1 cellular context compared by ENCODE assay signal in the genomic region with DNA sequence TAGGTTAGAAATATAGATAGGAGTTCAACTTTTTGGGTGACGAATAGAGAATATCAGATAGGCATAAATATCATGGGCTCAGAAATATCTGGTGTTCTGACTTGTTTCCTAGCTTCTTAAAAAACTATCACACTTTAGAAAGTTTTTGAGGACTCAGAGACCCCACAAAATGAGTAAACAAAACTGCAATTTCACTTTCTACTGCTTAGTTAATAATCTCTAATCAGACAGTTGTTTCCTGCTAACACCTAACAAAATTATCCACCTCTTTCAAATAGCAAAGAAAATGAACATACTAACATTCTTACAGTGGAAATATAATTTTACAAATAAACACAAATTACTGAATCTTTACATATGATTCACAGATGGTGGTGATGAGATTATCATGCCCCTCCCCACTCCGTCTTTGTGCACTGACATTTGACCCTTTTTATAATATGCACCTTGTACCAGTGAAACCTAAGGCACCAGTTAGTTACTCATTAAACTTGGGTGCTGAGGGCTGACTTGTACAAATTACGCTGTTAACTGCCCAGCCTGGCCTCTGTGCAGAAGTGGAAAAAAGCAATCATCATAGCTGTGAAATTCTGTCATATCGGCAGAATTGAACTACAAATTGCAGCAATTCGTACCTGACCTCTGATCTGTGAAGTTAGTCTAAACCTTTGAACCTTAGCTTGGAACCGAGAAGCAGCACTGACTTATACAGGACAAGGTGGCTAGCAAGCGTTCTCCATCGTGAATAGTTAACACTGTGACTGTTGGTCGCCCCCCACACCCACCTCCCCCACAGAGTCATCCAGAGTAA.
TF ChIP-seq lines count a peak whose summit lies in the region.

No MANE protein-coding gene starts in this region.

TF ChIP-seq in HepG2, 621 proteins besides CTCF, POLR2A, EP300 and RAD21 (continued from another document and continues in another):
- peak; percentile 53; the same call in 1 of the 2 replicates for TF ChIP-seq RXRA (CRISPR knock-in tag; IDR thresholded peaks at IDR 0.05)
- TF ChIP-seq, protein P1, sequence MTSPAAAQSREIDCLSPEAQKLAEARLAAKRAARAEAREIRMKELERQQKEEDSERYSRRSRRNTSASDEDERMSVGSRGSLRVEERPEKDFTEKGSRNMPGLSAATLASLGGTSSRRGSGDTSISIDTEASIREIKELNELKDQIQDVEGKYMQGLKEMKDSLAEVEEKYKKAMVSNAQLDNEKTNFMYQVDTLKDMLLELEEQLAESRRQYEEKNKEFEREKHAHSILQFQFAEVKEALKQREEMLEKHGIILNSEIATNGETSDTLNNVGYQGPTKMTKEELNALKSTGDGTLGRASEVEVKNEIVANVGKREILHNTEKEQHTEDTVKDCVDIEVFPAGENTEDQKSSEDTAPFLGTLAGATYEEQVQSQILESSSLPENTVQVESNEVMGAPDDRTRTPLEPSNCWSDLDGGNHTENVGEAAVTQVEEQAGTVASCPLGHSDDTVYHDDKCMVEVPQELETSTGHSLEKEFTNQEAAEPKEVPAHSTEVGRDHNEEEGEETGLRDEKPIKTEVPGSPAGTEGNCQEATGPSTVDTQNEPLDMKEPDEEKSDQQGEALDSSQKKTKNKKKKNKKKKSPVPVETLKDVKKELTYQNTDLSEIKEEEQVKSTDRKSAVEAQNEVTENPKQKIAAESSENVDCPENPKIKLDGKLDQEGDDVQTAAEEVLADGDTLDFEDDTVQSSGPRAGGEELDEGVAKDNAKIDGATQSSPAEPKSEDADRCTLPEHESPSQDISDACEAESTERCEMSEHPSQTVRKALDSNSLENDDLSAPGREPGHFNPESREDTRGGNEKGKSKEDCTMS (CRISPR knock-in tag; conservative IDR thresholded peaks at IDR 0.05): no peak
- no peak for TF ChIP-seq IRX3 (CRISPR knock-in tag; IDR thresholded peaks at IDR 0.05; ENCODE audit: borderline replicate concordance, low read depth)
- TF ChIP-seq, protein P2, sequence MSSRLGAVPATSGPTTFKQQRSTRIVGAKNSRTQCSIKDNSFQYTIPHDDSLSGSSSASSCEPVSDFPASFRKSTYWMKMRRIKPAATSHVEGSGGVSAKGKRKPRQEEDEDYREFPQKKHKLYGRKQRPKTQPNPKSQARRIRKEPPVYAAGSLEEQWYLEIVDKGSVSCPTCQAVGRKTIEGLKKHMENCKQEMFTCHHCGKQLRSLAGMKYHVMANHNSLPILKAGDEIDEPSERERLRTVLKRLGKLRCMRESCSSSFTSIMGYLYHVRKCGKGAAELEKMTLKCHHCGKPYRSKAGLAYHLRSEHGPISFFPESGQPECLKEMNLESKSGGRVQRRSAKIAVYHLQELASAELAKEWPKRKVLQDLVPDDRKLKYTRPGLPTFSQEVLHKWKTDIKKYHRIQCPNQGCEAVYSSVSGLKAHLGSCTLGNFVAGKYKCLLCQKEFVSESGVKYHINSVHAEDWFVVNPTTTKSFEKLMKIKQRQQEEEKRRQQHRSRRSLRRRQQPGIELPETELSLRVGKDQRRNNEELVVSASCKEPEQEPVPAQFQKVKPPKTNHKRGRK (CRISPR knock-in tag; IDR thresholded peaks at IDR 0.05): no peak
- no peak for TF ChIP-seq TAF15 (IDR thresholded peaks at IDR 0.05; ENCODE audit: low read depth, low read length, poor library complexity, severe bottlenecking)
- TF ChIP-seq ZNF709 (CRISPR knock-in tag; IDR thresholded peaks at IDR 0.05): no peak
- TF ChIP-seq SETDB1 (CRISPR knock-in tag; IDR thresholded peaks at IDR 0.05; ENCODE audit: borderline replicate concordance): no peak
- TF ChIP-seq DMAP1 (CRISPR knock-in tag; IDR thresholded peaks at IDR 0.05): no peak
- TF ChIP-seq NRL (CRISPR knock-in tag; IDR thresholded peaks at IDR 0.05; ENCODE audit: borderline replicate concordance): no peak
- TF ChIP-seq, protein P3, sequence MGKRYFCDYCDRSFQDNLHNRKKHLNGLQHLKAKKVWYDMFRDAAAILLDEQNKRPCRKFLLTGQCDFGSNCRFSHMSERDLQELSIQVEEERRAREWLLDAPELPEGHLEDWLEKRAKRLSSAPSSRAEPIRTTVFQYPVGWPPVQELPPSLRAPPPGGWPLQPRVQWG (CRISPR knock-in tag; IDR thresholded peaks at IDR 0.05; ENCODE audit: borderline replicate concordance, low read depth): no peak
- TF ChIP-seq ETV6 (CRISPR knock-in tag; conservative IDR thresholded peaks at IDR 0.05): no peak
- TF ChIP-seq, protein P4, sequence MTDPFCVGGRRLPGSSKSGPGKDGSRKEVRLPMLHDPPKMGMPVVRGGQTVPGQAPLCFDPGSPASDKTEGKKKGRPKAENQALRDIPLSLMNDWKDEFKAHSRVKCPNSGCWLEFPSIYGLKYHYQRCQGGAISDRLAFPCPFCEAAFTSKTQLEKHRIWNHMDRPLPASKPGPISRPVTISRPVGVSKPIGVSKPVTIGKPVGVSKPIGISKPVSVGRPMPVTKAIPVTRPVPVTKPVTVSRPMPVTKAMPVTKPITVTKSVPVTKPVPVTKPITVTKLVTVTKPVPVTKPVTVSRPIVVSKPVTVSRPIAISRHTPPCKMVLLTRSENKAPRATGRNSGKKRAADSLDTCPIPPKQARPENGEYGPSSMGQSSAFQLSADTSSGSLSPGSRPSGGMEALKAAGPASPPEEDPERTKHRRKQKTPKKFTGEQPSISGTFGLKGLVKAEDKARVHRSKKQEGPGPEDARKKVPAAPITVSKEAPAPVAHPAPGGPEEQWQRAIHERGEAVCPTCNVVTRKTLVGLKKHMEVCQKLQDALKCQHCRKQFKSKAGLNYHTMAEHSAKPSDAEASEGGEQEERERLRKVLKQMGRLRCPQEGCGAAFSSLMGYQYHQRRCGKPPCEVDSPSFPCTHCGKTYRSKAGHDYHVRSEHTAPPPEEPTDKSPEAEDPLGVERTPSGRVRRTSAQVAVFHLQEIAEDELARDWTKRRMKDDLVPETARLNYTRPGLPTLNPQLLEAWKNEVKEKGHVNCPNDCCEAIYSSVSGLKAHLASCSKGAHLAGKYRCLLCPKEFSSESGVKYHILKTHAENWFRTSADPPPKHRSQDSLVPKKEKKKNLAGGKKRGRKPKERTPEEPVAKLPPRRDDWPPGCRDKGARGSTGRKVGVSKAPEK (CRISPR knock-in tag; IDR thresholded peaks at IDR 0.05; ENCODE audit: borderline replicate concordance): 0 out of 2 replicates have a peak, but pooled peaks have one; percentile 72
- no peak for TF ChIP-seq NFYB (CRISPR knock-in tag; IDR thresholded peaks at IDR 0.05)
- TF ChIP-seq, protein P5, sequence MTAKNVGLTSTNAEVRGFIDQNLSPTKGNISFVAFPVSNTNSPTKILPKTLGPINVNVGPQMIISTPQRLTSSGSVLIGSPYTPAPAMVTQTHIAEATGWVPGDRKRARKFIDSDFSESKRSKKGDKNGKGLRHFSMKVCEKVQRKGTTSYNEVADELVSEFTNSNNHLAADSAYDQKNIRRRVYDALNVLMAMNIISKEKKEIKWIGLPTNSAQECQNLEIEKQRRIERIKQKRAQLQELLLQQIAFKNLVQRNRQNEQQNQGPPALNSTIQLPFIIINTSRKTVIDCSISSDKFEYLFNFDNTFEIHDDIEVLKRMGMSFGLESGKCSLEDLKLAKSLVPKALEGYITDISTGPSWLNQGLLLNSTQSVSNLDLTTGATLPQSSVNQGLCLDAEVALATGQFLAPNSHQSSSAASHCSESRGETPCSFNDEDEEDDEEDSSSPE (CRISPR knock-in tag; IDR thresholded peaks at IDR 0.05): no peak
- TF ChIP-seq, protein P6, sequence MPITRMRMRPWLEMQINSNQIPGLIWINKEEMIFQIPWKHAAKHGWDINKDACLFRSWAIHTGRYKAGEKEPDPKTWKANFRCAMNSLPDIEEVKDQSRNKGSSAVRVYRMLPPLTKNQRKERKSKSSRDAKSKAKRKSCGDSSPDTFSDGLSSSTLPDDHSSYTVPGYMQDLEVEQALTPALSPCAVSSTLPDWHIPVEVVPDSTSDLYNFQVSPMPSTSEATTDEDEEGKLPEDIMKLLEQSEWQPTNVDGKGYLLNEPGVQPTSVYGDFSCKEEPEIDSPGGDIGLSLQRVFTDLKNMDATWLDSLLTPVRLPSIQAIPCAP (CRISPR knock-in tag; IDR thresholded peaks at IDR 0.05; ENCODE audit: low read depth): no peak
- peak; percentile 72 for TF ChIP-seq NCOA2 (CRISPR knock-in tag; IDR thresholded peaks at IDR 0.05)
- TF ChIP-seq, protein P7, sequence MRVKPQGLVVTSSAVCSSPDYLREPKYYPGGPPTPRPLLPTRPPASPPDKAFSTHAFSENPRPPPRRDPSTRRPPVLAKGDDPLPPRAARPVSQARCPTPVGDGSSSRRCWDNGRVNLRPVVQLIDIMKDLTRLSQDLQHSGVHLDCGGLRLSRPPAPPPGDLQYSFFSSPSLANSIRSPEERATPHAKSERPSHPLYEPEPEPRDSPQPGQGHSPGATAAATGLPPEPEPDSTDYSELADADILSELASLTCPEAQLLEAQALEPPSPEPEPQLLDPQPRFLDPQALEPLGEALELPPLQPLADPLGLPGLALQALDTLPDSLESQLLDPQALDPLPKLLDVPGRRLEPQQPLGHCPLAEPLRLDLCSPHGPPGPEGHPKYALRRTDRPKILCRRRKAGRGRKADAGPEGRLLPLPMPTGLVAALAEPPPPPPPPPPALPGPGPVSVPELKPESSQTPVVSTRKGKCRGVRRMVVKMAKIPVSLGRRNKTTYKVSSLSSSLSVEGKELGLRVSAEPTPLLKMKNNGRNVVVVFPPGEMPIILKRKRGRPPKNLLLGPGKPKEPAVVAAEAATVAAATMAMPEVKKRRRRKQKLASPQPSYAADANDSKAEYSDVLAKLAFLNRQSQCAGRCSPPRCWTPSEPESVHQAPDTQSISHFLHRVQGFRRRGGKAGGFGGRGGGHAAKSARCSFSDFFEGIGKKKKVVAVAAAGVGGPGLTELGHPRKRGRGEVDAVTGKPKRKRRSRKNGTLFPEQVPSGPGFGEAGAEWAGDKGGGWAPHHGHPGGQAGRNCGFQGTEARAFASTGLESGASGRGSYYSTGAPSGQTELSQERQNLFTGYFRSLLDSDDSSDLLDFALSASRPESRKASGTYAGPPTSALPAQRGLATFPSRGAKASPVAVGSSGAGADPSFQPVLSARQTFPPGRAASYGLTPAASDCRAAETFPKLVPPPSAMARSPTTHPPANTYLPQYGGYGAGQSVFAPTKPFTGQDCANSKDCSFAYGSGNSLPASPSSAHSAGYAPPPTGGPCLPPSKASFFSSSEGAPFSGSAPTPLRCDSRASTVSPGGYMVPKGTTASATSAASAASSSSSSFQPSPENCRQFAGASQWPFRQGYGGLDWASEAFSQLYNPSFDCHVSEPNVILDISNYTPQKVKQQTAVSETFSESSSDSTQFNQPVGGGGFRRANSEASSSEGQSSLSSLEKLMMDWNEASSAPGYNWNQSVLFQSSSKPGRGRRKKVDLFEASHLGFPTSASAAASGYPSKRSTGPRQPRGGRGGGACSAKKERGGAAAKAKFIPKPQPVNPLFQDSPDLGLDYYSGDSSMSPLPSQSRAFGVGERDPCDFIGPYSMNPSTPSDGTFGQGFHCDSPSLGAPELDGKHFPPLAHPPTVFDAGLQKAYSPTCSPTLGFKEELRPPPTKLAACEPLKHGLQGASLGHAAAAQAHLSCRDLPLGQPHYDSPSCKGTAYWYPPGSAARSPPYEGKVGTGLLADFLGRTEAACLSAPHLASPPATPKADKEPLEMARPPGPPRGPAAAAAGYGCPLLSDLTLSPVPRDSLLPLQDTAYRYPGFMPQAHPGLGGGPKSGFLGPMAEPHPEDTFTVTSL (CRISPR knock-in tag; IDR thresholded peaks at IDR 0.05; ENCODE audit: borderline replicate concordance): peak; percentile 80; the same call in 1 of the 2 replicates
- TF ChIP-seq MAFF (IDR thresholded peaks at IDR 0.05; ENCODE audit: low read depth, low read length): peak; percentile 99
- peak; percentile 49; the same call in 1 of the 2 replicates for TF ChIP-seq ZNF652 (CRISPR knock-in tag; IDR thresholded peaks at IDR 0.05; ENCODE audit: borderline replicate concordance, low read depth)
- no peak for TF ChIP-seq ZNF225 (CRISPR knock-in tag; IDR thresholded peaks at IDR 0.05)
- TF ChIP-seq, protein P8, sequence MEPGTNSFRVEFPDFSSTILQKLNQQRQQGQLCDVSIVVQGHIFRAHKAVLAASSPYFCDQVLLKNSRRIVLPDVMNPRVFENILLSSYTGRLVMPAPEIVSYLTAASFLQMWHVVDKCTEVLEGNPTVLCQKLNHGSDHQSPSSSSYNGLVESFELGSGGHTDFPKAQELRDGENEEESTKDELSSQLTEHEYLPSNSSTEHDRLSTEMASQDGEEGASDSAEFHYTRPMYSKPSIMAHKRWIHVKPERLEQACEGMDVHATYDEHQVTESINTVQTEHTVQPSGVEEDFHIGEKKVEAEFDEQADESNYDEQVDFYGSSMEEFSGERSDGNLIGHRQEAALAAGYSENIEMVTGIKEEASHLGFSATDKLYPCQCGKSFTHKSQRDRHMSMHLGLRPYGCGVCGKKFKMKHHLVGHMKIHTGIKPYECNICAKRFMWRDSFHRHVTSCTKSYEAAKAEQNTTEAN (CRISPR knock-in tag; conservative IDR thresholded peaks at IDR 0.05): no peak
- peak; percentile 60 for TF ChIP-seq XRCC5 (optimal IDR thresholded peaks at IDR 0.05; ENCODE audit: low read length)
- peak; percentile 94 for TF ChIP-seq GFI1 (CRISPR knock-in tag; IDR thresholded peaks at IDR 0.05; ENCODE audit: borderline replicate concordance)
- TF ChIP-seq ZNF720 (CRISPR knock-in tag; IDR thresholded peaks at IDR 0.05): no peak
- TF ChIP-seq, protein P9, sequence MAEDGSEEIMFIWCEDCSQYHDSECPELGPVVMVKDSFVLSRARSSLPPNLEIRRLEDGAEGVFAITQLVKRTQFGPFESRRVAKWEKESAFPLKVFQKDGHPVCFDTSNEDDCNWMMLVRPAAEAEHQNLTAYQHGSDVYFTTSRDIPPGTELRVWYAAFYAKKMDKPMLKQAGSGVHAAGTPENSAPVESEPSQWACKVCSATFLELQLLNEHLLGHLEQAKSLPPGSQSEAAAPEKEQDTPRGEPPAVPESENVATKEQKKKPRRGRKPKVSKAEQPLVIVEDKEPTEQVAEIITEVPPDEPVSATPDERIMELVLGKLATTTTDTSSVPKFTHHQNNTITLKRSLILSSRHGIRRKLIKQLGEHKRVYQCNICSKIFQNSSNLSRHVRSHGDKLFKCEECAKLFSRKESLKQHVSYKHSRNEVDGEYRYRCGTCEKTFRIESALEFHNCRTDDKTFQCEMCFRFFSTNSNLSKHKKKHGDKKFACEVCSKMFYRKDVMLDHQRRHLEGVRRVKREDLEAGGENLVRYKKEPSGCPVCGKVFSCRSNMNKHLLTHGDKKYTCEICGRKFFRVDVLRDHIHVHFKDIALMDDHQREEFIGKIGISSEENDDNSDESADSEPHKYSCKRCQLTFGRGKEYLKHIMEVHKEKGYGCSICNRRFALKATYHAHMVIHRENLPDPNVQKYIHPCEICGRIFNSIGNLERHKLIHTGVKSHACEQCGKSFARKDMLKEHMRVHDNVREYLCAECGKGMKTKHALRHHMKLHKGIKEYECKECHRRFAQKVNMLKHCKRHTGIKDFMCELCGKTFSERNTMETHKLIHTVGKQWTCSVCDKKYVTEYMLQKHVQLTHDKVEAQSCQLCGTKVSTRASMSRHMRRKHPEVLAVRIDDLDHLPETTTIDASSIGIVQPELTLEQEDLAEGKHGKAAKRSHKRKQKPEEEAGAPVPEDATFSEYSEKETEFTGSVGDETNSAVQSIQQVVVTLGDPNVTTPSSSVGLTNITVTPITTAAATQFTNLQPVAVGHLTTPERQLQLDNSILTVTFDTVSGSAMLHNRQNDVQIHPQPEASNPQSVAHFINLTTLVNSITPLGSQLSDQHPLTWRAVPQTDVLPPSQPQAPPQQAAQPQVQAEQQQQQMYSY (CRISPR knock-in tag; IDR thresholded peaks at IDR 0.05): no peak
- TF ChIP-seq RFX3 (CRISPR knock-in tag; IDR thresholded peaks at IDR 0.05): no peak
- TF ChIP-seq HNRNPLL (IDR thresholded peaks at IDR 0.05; ENCODE audit: low read depth, low read length, poor library complexity, severe bottlenecking): no peak
- TF ChIP-seq ZNF644 (CRISPR knock-in tag; IDR thresholded peaks at IDR 0.05; ENCODE audit: low read depth): no peak
- 0 out of 2 replicates have a peak, but pooled peaks have one; percentile 27 for TF ChIP-seq ZNF232 (CRISPR knock-in tag; IDR thresholded peaks at IDR 0.05; ENCODE audit: borderline replicate concordance)
- peak; percentile 63; the same call in 1 of the 2 replicates for TF ChIP-seq ESRRA (CRISPR knock-in tag; IDR thresholded peaks at IDR 0.05; ENCODE audit: low read depth)
- no peak for TF ChIP-seq NAIF1 (CRISPR knock-in tag; IDR thresholded peaks at IDR 0.05; ENCODE audit: borderline replicate concordance)
- 0 out of 2 replicates have a peak, but pooled peaks have one; percentile 41 for TF ChIP-seq ZNF589 (CRISPR knock-in tag; conservative IDR thresholded peaks at IDR 0.05)
